Comparison of ENCODE assay signal across 1 cellular context in genomic region chr16:8346291-8346690, GRCh38.
A peak's percentile ranks its signal among the peaks of the same experiment; 100 is the strongest.
TF ChIP-seq lines count a peak whose summit lies in the region.

No MANE protein-coding gene starts in this region.

TF ChIP-seq in K562, 482 proteins besides CTCF, POLR2A, EP300 and RAD21 (continued from another document):
- TF ChIP-seq CHD7 (IDR thresholded peaks at IDR 0.05; ENCODE audit: low read depth, low read length), result no peak
- TF ChIP-seq HES1 (IDR thresholded peaks at IDR 0.05; ENCODE audit: low read depth), result no peak
- peak in 1 of 2 experiments; percentile 93; a peak in 2 of 4 replicates for TF ChIP-seq SIN3A (IDR thresholded peaks at IDR 0.05; ENCODE audit: borderline replicate concordance in 2 of 2, control insufficient read depth in 1 of 2, low read depth in 2 of 2, low read length in 2 of 2)
- TF ChIP-seq NR0B1 (IDR thresholded peaks at IDR 0.05; ENCODE audit: partially characterized antibody), result no peak
- TF ChIP-seq ZNF217 (CRISPR knock-in tag; IDR thresholded peaks at IDR 0.05), result no peak
- 0 out of 4 replicates have a peak, but pooled peaks of 1 of the 2 experiments have one; percentile 17 for TF ChIP-seq HDAC1 (IDR thresholded peaks at IDR 0.05)
- no peak for TF ChIP-seq HLTF (IDR thresholded peaks at IDR 0.05)
- TF ChIP-seq MCM5 (IDR thresholded peaks at IDR 0.05; ENCODE audit: low read depth), result no peak
